8 cellular contexts compared by ENCODE assay signal in genomic region chr7:55367283-55367840, GRCh38. TPM values are rescaled to one million over a fixed set of nuclear protein-coding genes. Genes with fewer than 3 reads are reported as not detected.
DNase-seq lines count a peak whose midpoint lies in the region; ATAC-seq, FAIRE-seq and TF ChIP-seq lines count a peak whose summit lies in the region.

No MANE protein-coding gene starts in this region.

- POLR2A ChIA-PET in Caco-2 (lab: Charles Lee) = no interaction called here

- H3K4me3 ChIP-seq in Caco-2 (ENCODE audit: low read depth, low read length) (peak overlapping the region; percentile 73), OCI-LY3 (ENCODE audit: low read length) (peak overlapping the region; percentile 97), pancreas (peak overlapping the region in 3 of 4 donors; percentile 72 to 83 (median 79)), prostate gland (peak overlapping the region in 1 of 2 donors; percentile 83)

- H3K27ac ChIP-seq in OCI-LY3 (ENCODE audit: low read length) (no peak overlapping the region), pancreas (peak overlapping the region in 2 of 4 donors; percentile 98 to 99), prostate gland (no peak overlapping the region)

- intact Hi-C loops in Caco-2 (cut with micrococcal nuclease; ENCODE audit: unreplicated experiment) = loop anchor here (10.0 kb wide), 1 partner anchor 593 kb away; no protein-coding TSS in a partner anchor
- intact Hi-C loops in pancreas (cut with DNase I) = no loop called here
- intact Hi-C loops in prostate gland (cut with DNase I) = loop anchor here (10.0 kb wide), 2 partner anchors 207 to 343 kb away; partner anchors contain the start of gene VOPP1

- H3K9me3 Mint-ChIP-seq in Caco-2 (ENCODE audit: unreplicated experiment) (no peaks in the 10 kb centered on the region), endothelial cell (ENCODE audit: unreplicated experiment) (no peaks in the 10 kb centered on the region)

- H3K4me1 ChIP-seq in Caco-2 (no peaks in the 10 kb centered on the region; the same call in 1 of the 2 replicates), OCI-LY3 (ENCODE audit: low read length) (peaks cover 17% of the 10 kb centered on the region), pancreas (peaks cover 0 to 12% (median 6%) of the 10 kb centered on the region in 3 donors), prostate gland (replicated peaks) (no peaks in the 10 kb centered on the region)

- no peak overlapping the region for H2AFZ ChIP-seq in OCI-LY3 (ENCODE audit: low read depth, low read length)

- H3K27me3 Mint-ChIP-seq in Caco-2 (ENCODE audit: insufficient read depth, unreplicated experiment) (no peaks in the 10 kb centered on the region), endothelial cell (ENCODE audit: unreplicated experiment) (peaks cover 4% of the 10 kb centered on the region)

- H3K36me3 ChIP-seq in Caco-2 (ENCODE audit: control insufficient read depth, insufficient read depth, low read length) = no peaks in the 10 kb centered on the region
- no peaks in the 10 kb centered on the region for H3K36me3 ChIP-seq in OCI-LY3 (replicated peaks; ENCODE audit: low read depth, low read length)
- H3K36me3 ChIP-seq in pancreas = no peaks in the 10 kb centered on the region
- H3K36me3 ChIP-seq in prostate gland = no peaks in the 10 kb centered on the region

- H3K9ac ChIP-seq in OCI-LY3 (ENCODE audit: low read length) = peak overlapping the region; percentile 95

- peaks cover 8% of the 10 kb centered on the region for H3K79me2 ChIP-seq in OCI-LY3 (ENCODE audit: low read length)

- no peaks in the 10 kb centered on the region for H3K27me3 ChIP-seq in Caco-2 (replicated peaks; ENCODE audit: control insufficient read depth, insufficient read depth, low read length)
- H3K27me3 ChIP-seq in OCI-LY3 (ENCODE audit: low read depth, low read length) = no peaks in the 10 kb centered on the region
- no peaks in the 10 kb centered on the region for H3K27me3 ChIP-seq in pancreas
- H3K27me3 ChIP-seq in prostate gland (replicated peaks; ENCODE audit: insufficient read depth) = no peaks in the 10 kb centered on the region

- peak overlapping the region; percentile 89 for H3K4me2 ChIP-seq in OCI-LY3 (ENCODE audit: low read length)

- no peak for FAIRE-seq in pancreas (lab: Jason Lieb, UNC)

- no peak for TF ChIP-seq POLR2A in prostate gland (IDR thresholded peaks at IDR 0.05)

- ATAC-seq in pancreas (no peak), GM19351 (IDR thresholded peaks at IDR 0.05; ENCODE audit: unreplicated experiment) (no peak), GM21367 (IDR thresholded peaks at IDR 0.05; ENCODE audit: unreplicated experiment) (no peak)

- CTCF ChIA-PET in Caco-2 (lab: Charles Lee) = no interaction called here

- H3K4me3 Mint-ChIP-seq in Caco-2 (ENCODE audit: unreplicated experiment) = peak overlapping the region; percentile 98
- peak overlapping the region; percentile 98 for H3K4me3 Mint-ChIP-seq in endothelial cell (ENCODE audit: unreplicated experiment)

- TF ChIP-seq CTCF in Caco-2 (IDR thresholded peaks at IDR 0.05; ENCODE audit: insufficient read depth in 1 of 2, low read depth in 1 of 2, low read length in 1 of 2, severe bottlenecking in 1 of 2, unreplicated experiment in 1 of 2) = no peak
- no peak for TF ChIP-seq CTCF in OCI-LY3 (IDR thresholded peaks at IDR 0.05; ENCODE audit: low read depth, low read length)
- TF ChIP-seq CTCF in endothelial cell (IDR thresholded peaks at IDR 0.05; ENCODE audit: unreplicated experiment) = no peak
- TF ChIP-seq CTCF in pancreas (IDR thresholded peaks at IDR 0.05) = no peak
- TF ChIP-seq CTCF in prostate gland (IDR thresholded peaks at IDR 0.05) = no peak

- H4K20me1 ChIP-seq in OCI-LY3 (ENCODE audit: insufficient read depth, low read length) = no peaks in the 10 kb centered on the region

- DNase-seq in Caco-2 (no peak), endothelial cell (ENCODE audit: low spot score) (no peak), pancreas (no peak), prostate gland (ENCODE audit: low spot score) (no peak), NCI-H1930 (lab: John Stamatoyannopoulos, UW) (no peak)

- H3K4me1 Mint-ChIP-seq in Caco-2 (ENCODE audit: low read depth, unreplicated experiment) (peaks cover 13% of the 10 kb centered on the region), endothelial cell (ENCODE audit: unreplicated experiment) (peaks cover 15% of the 10 kb centered on the region)

- H3K9me3 ChIP-seq in Caco-2 (no peaks in the 10 kb centered on the region), OCI-LY3 (ENCODE audit: insufficient read depth, low read length) (no peaks in the 10 kb centered on the region), pancreas (no peaks in the 10 kb centered on the region), prostate gland (no peaks in the 10 kb centered on the region)

- H3K36me3 Mint-ChIP-seq in Caco-2 (ENCODE audit: insufficient read depth, unreplicated experiment) (peaks cover 18% of the 10 kb centered on the region), endothelial cell (ENCODE audit: low read depth, unreplicated experiment) (no peaks in the 10 kb centered on the region)

- H3K27ac Mint-ChIP-seq in Caco-2 (ENCODE audit: unreplicated experiment) = peak overlapping the region; percentile 99
- H3K27ac Mint-ChIP-seq in endothelial cell (ENCODE audit: unreplicated experiment) = peak overlapping the region; percentile 99

- no TSS peak for BruUV-seq in Caco-2 (replicated peaks; lab: Mats Ljungman, UMichigan)

- WGBS in pancreas, 2 donors = 94% methylated on average over 19 of the region's 19 CpGs
- 96% methylated on average over 19 of the region's 19 CpGs for WGBS in prostate gland

RNA-seq across cellular contexts. Expression of gene LANCL2, which starts 2.2 kb away (rescaled TPM):
- total RNA-seq in Caco-2 (2022) (18.1 and 18.5 TPM in 2 replicates), endothelial cell (ENCODE audit: unreplicated experiment) (14.8 TPM), pancreas (1 to 10 TPM; 4.9 to 7.4 (median 6.3) TPM), prostate gland (10 to 100 TPM; 17.7 to 26.9 TPM)
- polyA plus RNA-seq in pancreas = 1 to 10 TPM; 4.6 to 8.5 TPM

Comparison
In these comparisons a context has a peak if more than half of its experiments do, and no peak if none do; other contexts are left out.
1. intact Hi-C loops: an anchor here in Caco-2 (10.0 kb wide) and prostate gland (10.0 kb wide); none called in pancreas.